Comparison of ENCODE assay signal across 11 cellular contexts in the genomic region with DNA sequence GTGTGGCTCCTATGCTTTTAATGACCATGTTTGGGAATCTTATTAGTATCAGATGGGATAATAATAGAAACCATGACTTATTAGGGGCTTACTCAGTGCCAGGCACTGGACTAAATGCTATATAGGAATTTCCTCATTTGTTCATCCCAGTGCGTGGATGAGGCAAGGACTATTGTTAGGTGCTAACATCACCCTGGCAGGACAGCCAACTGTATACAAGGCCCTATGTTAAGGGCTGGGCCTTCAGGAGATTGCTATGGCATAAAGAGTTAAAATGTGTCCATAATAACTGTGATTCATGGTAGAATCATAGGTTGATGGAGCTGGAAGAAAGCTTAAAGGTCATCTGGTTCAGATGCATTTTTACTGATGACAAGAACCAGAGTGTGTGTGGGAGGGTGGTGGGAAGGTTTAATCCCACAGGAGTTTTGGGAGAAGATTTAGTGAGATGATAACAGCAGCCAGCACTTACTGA. TPM values are rescaled to one million over a fixed set of nuclear protein-coding genes. Genes with fewer than 3 reads are reported as not detected.
DNase-seq lines count a peak whose midpoint lies in the region; ATAC-seq, FAIRE-seq and TF ChIP-seq lines count a peak whose summit lies in the region.
"Had no signal": no experiment of that assay in that cellular context is flagged by ENCODE, and none has a peak within 500 bp of the region (broad histone marks: within the 10 kb centered on the region; RNA-seq: fewer than 3 reads in every experiment).

No MANE protein-coding gene starts in this region.

- no peak overlapping the region for H2AFZ ChIP-seq in trophoblast cell (ENCODE audit: insufficient read depth, low read length, poor library complexity)

- 36 to 50% methylated on average over 1 of the region's 1 CpG for WGBS in esophagus squamous epithelium, 2 donors
- no CpG with 5 or more reads among the region's 1 CpG for WGBS in trophoblast cell (ENCODE audit: extremely low coverage, insufficient coverage, insufficient read length)

- H3K4me1 Mint-ChIP-seq in CD8-positive, alpha-beta T cell (ENCODE audit: low read depth), result peaks cover 16% of the 10 kb centered on the region
- H3K4me1 Mint-ChIP-seq in T-cell, result peaks cover 12 to 17% (median 15%) of the 10 kb centered on the region in 3 donors

- intact Hi-C loops in esophagus squamous epithelium (cut with DNase I), result no loop called here
- intact Hi-C loops in CD8-positive, alpha-beta T cell (cut with DNase I, micrococcal nuclease), result loop anchor here (10.0 kb wide), 2 partner anchors 542 to 1182 kb away; a partner anchor contains a TSS

- FAIRE-seq in RCC 7860 (lab: Jason Lieb, UNC), result peak; percentile 42

- ATAC-seq in CD8-positive, alpha-beta T cell, result no peak
- ATAC-seq in T-cell (replicated peaks in 1 of 4), result no peak

- H3K27me3 ChIP-seq in esophagus squamous epithelium (no peaks in the 10 kb centered on the region), trophoblast cell (ENCODE audit: insufficient read depth, low read length) (no peaks in the 10 kb centered on the region)
- no peaks in the 10 kb centered on the region for H3K27me3 ChIP-seq in CD8-positive, alpha-beta T cell (ENCODE audit: insufficient read depth, low read length)
- H3K27me3 ChIP-seq: BLaER1 had no signal

- H3K23ac ChIP-seq in trophoblast cell (ENCODE audit: low read length), result no peak overlapping the region

- no peak overlapping the region for H3K4ac ChIP-seq in trophoblast cell (ENCODE audit: low read depth, low read length)

- H4K8ac ChIP-seq in trophoblast cell (ENCODE audit: low read depth, low read length), result no peak overlapping the region

- no peak overlapping the region for H2AK5ac ChIP-seq in trophoblast cell (ENCODE audit: low read length)

- H3K36me3 ChIP-seq in esophagus squamous epithelium (no peaks in the 10 kb centered on the region), trophoblast cell (ENCODE audit: control insufficient read depth in 1 of 2, insufficient read depth in 2 of 2, low read length in 2 of 2) (no peaks in the 10 kb centered on the region)
- no peaks in the 10 kb centered on the region for H3K36me3 ChIP-seq in CD8-positive, alpha-beta T cell (ENCODE audit: insufficient read depth, low read length)
- H3K36me3 ChIP-seq: BLaER1 had no signal

- H2BK5ac ChIP-seq in trophoblast cell (ENCODE audit: low read depth, low read length, poor library complexity), result no peak overlapping the region

- H3K18ac ChIP-seq in trophoblast cell (ENCODE audit: low read length), result no peak overlapping the region

- CTCF ChIA-PET in CD8-positive, alpha-beta T cell (lab: Charles Lee), result no interaction called here
- CTCF ChIA-PET in T-cell (lab: Charles Lee), result no interaction called here

- no peak for TF ChIP-seq CTCF in AG10803 (conservative IDR thresholded peaks at IDR 0.05; ENCODE audit: low read length)
- TF ChIP-seq CTCF in esophagus squamous epithelium (IDR thresholded peaks at IDR 0.05), result no peak
- TF ChIP-seq CTCF in CD8-positive, alpha-beta T cell (IDR thresholded peaks at IDR 0.05), result no peak

- no peak overlapping the region for H3K14ac ChIP-seq in trophoblast cell (ENCODE audit: low read length)

- peaks cover 3% of the 10 kb centered on the region for H3K36me3 Mint-ChIP-seq in CD8-positive, alpha-beta T cell
- no peaks in the 10 kb centered on the region for H3K36me3 Mint-ChIP-seq in T-cell
- H3K36me3 Mint-ChIP-seq: brain, naive B cell had no signal

- H3K27ac Mint-ChIP-seq in CD8-positive, alpha-beta T cell, result no peak overlapping the region
- H3K27ac Mint-ChIP-seq in T-cell, result no peak overlapping the region

- H3K4me1 ChIP-seq in esophagus squamous epithelium, result peaks cover 20 to 80% (median 36%) of the 10 kb centered on the region in 3 donors
- H3K4me1 ChIP-seq in trophoblast cell (ENCODE audit: control insufficient read depth in 1 of 2, insufficient read depth in 2 of 2, low read length in 2 of 2), result peaks cover 9 to 16% of the 10 kb centered on the region in 2 experiments
- peaks cover 9% of the 10 kb centered on the region for H3K4me1 ChIP-seq in CD8-positive, alpha-beta T cell (ENCODE audit: insufficient read depth, low read length)

- H3K27me3 Mint-ChIP-seq in CD8-positive, alpha-beta T cell (ENCODE audit: low read depth), result no peaks in the 10 kb centered on the region
- H3K27me3 Mint-ChIP-seq in T-cell, result no peaks in the 10 kb centered on the region

- H3K9ac ChIP-seq in trophoblast cell (ENCODE audit: low read length), result no peak overlapping the region
- H3K9ac ChIP-seq: BLaER1 had no signal

- H3K4me3 Mint-ChIP-seq in CD8-positive, alpha-beta T cell, result no peak overlapping the region
- H3K4me3 Mint-ChIP-seq in T-cell, result no peak overlapping the region

- H2BK12ac ChIP-seq in trophoblast cell (ENCODE audit: low read length), result no peak overlapping the region

- no peak overlapping the region for H2BK120ac ChIP-seq in trophoblast cell (ENCODE audit: insufficient read depth, low read length, poor library complexity)

- no peaks in the 10 kb centered on the region for H3K9me3 ChIP-seq in esophagus squamous epithelium
- no peaks in the 10 kb centered on the region for H3K9me3 ChIP-seq in trophoblast cell (ENCODE audit: insufficient read depth, low read depth, low read length)
- H3K9me3 ChIP-seq in CD8-positive, alpha-beta T cell (ENCODE audit: low read length), result no peaks in the 10 kb centered on the region
- H3K9me3 ChIP-seq: BLaER1 had no signal

- POLR2A ChIA-PET in CD8-positive, alpha-beta T cell (lab: Charles Lee), result no interaction called here
- POLR2A ChIA-PET in T-cell (lab: Charles Lee), result no interaction called here

- DNase-seq in AG10803 (ENCODE audit: low read depth), result peak; percentile 83
- peak; percentile 81 for DNase-seq in RCC 7860 (ENCODE audit: low spot score)
- no peak for DNase-seq in esophagus squamous epithelium (lab: John Stamatoyannopoulos, UW)
- no peak for DNase-seq in trophoblast cell
- DNase-seq in anterior cingulate cortex (lab: John Stamatoyannopoulos, UW), result no peak
- DNase-seq in NAMALWA (ENCODE audit: low spot score), result no peak
- DNase-seq in CD8-positive, alpha-beta T cell, result no peak
- no peak for DNase-seq in T-cell
- DNase-seq: naive B cell had no signal

- H3K4me3 ChIP-seq in AG10803 (ENCODE audit: low read length), result no peak overlapping the region
- H3K4me3 ChIP-seq in esophagus squamous epithelium, result no peak overlapping the region
- H3K4me3 ChIP-seq in trophoblast cell (ENCODE audit: low read depth, low read length), result no peak overlapping the region
- no peak overlapping the region for H3K4me3 ChIP-seq in CD8-positive, alpha-beta T cell (ENCODE audit: low read depth, low read length)
- H3K4me3 ChIP-seq: BLaER1 had no signal

- peak overlapping the region; percentile 40 for H4K91ac ChIP-seq in trophoblast cell (ENCODE audit: low read depth, low read length)

- no peak overlapping the region for H4K12ac ChIP-seq in trophoblast cell (ENCODE audit: low read depth, low read length)

- no peaks in the 10 kb centered on the region for H3K9me3 Mint-ChIP-seq in CD8-positive, alpha-beta T cell
- H3K9me3 Mint-ChIP-seq in T-cell, result no peaks in the 10 kb centered on the region
- H3K9me3 Mint-ChIP-seq: naive B cell had no signal

- H3K27ac ChIP-seq in esophagus squamous epithelium, result peak overlapping the region; percentile 84 to 100 (median 92)
- peak overlapping the region; percentile 70 for H3K27ac ChIP-seq in trophoblast cell (ENCODE audit: low read depth, low read length)
- no peak overlapping the region for H3K27ac ChIP-seq in CD8-positive, alpha-beta T cell (ENCODE audit: low read depth, low read length)
- H3K27ac ChIP-seq: BLaER1 had no signal

- TF ChIP-seq POLR2A in esophagus squamous epithelium (IDR thresholded peaks at IDR 0.05), result no peak

- H3K4me2 ChIP-seq in trophoblast cell (ENCODE audit: low read length), result no peak overlapping the region
- H3K4me2 ChIP-seq: BLaER1 had no signal

- peaks cover 7% of the 10 kb centered on the region for H3K79me2 ChIP-seq in trophoblast cell (ENCODE audit: control insufficient read depth, insufficient read depth, low read length, poor library complexity)

- H3K79me1 ChIP-seq in trophoblast cell (ENCODE audit: low read length), result peaks cover 17% of the 10 kb centered on the region

RNA-seq across cellular contexts. Expression of a gene that starts 4.7 kb away (rescaled TPM):
- total RNA-seq in esophagus squamous epithelium (10 to 100 TPM; 32.3 to 64.4 (median 46.8) TPM), T-cell (10 to 100 TPM; 36.9 to 75.8 (median 55.3) TPM)
- polyA plus RNA-seq in trophoblast cell (2013), result 26.2 and 26.9 TPM in 2 replicates
- 10 to 100 TPM; 89.7 to 90.6 TPM for total RNA-seq in CD8-positive, alpha-beta T cell

RNA-seq across cellular contexts. Expression of a gene that starts 43.3 kb away (rescaled TPM):
- total RNA-seq in esophagus squamous epithelium (10 to 100 TPM; 13.2 to 30.8 (median 24.4) TPM), T-cell (10 to 100 TPM; 15.4 to 24.0 (median 17.9) TPM)
- polyA plus RNA-seq in trophoblast cell (2013), result 18.5 and 21.2 TPM in 2 replicates
- total RNA-seq in CD8-positive, alpha-beta T cell, result 1 to 10 TPM; 7.6 to 7.9 TPM

Comparison
In these comparisons a context has a peak if more than half of its experiments do, and no peak if none do; other contexts are left out.
1. DNase-seq: peak in AG10803 (single experiment) and RCC 7860 (single experiment); none in esophagus squamous epithelium (single experiment), trophoblast cell (0 of 2), anterior cingulate cortex (0 of 58), NAMALWA (single experiment), CD8-positive, alpha-beta T cell (0 of 7) and T-cell (0 of 34).